ENCODE assay signal across 1 cellular context in the genomic region with DNA sequence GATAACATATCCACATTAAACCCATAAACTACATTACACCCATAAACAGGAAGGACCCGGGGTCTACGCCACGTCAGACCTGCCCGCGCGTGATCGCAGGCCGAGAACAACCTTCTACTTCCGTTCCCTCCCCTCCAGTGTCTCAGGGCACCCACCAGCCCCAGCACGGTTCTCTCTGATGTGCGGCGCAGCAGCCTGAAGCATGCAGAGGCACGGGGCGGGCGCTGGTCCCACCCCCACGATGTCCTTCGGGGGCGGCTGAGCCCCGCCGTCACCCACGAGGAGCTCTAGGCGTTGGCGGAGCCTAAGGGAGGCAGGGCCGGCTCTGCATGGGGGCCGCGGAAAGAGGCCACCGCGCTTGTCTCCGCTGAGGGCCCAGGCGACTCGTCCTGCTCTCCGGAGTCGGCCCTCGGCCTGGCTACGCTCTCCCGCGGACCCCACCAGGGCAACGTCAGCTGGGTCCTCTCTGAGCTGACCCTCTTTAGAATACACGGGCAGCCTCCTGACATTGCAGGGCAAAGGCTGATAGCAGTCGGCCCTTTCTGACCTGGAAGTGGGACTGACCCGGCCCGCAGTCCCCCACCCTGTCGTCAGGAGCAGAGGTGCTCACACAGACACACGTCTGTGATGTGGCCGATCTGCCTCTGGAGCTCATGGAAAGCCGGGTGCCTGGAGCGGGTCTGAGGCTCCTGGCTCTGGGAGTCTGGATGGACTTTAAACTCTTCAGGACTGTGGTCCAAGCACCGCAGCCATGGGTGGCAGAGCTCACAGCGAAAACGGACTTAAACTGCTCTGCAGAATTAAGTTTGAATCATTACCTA.
TF ChIP-seq lines count a peak whose summit lies in the region.

No MANE protein-coding gene starts in this region.

TF ChIP-seq in GM23338, 12 proteins besides CTCF, POLR2A, EP300 and RAD21 (continued from another document):
- TF ChIP-seq, protein P1, sequence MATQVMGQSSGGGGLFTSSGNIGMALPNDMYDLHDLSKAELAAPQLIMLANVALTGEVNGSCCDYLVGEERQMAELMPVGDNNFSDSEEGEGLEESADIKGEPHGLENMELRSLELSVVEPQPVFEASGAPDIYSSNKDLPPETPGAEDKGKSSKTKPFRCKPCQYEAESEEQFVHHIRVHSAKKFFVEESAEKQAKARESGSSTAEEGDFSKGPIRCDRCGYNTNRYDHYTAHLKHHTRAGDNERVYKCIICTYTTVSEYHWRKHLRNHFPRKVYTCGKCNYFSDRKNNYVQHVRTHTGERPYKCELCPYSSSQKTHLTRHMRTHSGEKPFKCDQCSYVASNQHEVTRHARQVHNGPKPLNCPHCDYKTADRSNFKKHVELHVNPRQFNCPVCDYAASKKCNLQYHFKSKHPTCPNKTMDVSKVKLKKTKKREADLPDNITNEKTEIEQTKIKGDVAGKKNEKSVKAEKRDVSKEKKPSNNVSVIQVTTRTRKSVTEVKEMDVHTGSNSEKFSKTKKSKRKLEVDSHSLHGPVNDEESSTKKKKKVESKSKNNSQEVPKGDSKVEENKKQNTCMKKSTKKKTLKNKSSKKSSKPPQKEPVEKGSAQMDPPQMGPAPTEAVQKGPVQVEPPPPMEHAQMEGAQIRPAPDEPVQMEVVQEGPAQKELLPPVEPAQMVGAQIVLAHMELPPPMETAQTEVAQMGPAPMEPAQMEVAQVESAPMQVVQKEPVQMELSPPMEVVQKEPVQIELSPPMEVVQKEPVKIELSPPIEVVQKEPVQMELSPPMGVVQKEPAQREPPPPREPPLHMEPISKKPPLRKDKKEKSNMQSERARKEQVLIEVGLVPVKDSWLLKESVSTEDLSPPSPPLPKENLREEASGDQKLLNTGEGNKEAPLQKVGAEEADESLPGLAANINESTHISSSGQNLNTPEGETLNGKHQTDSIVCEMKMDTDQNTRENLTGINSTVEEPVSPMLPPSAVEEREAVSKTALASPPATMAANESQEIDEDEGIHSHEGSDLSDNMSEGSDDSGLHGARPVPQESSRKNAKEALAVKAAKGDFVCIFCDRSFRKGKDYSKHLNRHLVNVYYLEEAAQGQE (IDR thresholded peaks at IDR 0.05; ENCODE audit: unreplicated experiment): no peak
- no peak for TF ChIP-seq JUNB (IDR thresholded peaks at IDR 0.05; ENCODE audit: unreplicated experiment)
- TF ChIP-seq POLR2AphosphoS5 (IDR thresholded peaks at IDR 0.05; ENCODE audit: low read depth): no peak
- TF ChIP-seq, protein P2, sequence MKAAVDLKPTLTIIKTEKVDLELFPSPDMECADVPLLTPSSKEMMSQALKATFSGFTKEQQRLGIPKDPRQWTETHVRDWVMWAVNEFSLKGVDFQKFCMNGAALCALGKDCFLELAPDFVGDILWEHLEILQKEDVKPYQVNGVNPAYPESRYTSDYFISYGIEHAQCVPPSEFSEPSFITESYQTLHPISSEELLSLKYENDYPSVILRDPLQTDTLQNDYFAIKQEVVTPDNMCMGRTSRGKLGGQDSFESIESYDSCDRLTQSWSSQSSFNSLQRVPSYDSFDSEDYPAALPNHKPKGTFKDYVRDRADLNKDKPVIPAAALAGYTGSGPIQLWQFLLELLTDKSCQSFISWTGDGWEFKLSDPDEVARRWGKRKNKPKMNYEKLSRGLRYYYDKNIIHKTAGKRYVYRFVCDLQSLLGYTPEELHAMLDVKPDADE (IDR thresholded peaks at IDR 0.05): no peak
- TF ChIP-seq NANOG (IDR thresholded peaks at IDR 0.05; ENCODE audit: borderline replicate concordance): no peak
